ENCODE assay signal across 18 cellular contexts in genomic region chr6:52143551-52143950, GRCh38. TPM values are rescaled to one million over a fixed set of nuclear protein-coding genes. Genes with fewer than 3 reads are reported as not detected.
DNase-seq lines count a peak whose midpoint lies in the region; ATAC-seq and TF ChIP-seq lines count a peak whose summit lies in the region.
"Had no signal": no experiment of that assay in that cellular context is flagged by ENCODE, and none has a peak within 500 bp of the region (broad histone marks: within the 10 kb centered on the region; RNA-seq: fewer than 3 reads in every experiment).

No MANE protein-coding gene starts in this region.

- H3K4me2 ChIP-seq in trophoblast cell (ENCODE audit: low read length), result no peak overlapping the region
- H3K4me2 ChIP-seq in mammary epithelial cell (ENCODE audit: insufficient read depth, low read depth, low read length), result no peak overlapping the region
- H3K4me2 ChIP-seq: A549, BLaER1 had no signal

- no peak for ATAC-seq in HG02759 (IDR thresholded peaks at IDR 0.05; ENCODE audit: unreplicated experiment)
- ATAC-seq: A549, GM12878 had no signal

- no peak overlapping the region for H2AK5ac ChIP-seq in trophoblast cell (ENCODE audit: low read length)

- no peak overlapping the region for H3K4ac ChIP-seq in trophoblast cell (ENCODE audit: low read depth, low read length)

- H4K12ac ChIP-seq in trophoblast cell (ENCODE audit: low read depth, low read length), result no peak overlapping the region

- no peak overlapping the region for H2BK5ac ChIP-seq in trophoblast cell (ENCODE audit: low read depth, low read length, poor library complexity)

- in situ Hi-C loops in mammary epithelial cell (cut with MboI; ENCODE audit: low sequenced_read_pairs in 2 of 2), result no loop called here

- H3K79me2 ChIP-seq in trophoblast cell (ENCODE audit: control insufficient read depth, insufficient read depth, low read length, poor library complexity) (no peaks in the 10 kb centered on the region), mammary epithelial cell (ENCODE audit: insufficient read depth, low read length) (no peaks in the 10 kb centered on the region)

- no peak overlapping the region for H2BK120ac ChIP-seq in trophoblast cell (ENCODE audit: insufficient read depth, low read length, poor library complexity)

- H2BK12ac ChIP-seq in trophoblast cell (ENCODE audit: low read length), result no peak overlapping the region

- intact Hi-C loops in tibial artery (cut with DNase I; ENCODE audit: low total_unique reads), result no loop called here
- intact Hi-C loops in mammary epithelial cell (cut with micrococcal nuclease), result no loop called here

- H3K79me1 ChIP-seq in trophoblast cell (ENCODE audit: low read length), result no peaks in the 10 kb centered on the region

- BruUV-seq in mammary epithelial cell (replicated peaks; lab: Mats Ljungman, UMichigan), result no TSS peak

- H2AFZ ChIP-seq in trophoblast cell (ENCODE audit: insufficient read depth, low read length, poor library complexity), result no peak overlapping the region
- no peak overlapping the region for H2AFZ ChIP-seq in mammary epithelial cell (ENCODE audit: low read depth, low read length)

- H3K4me3 ChIP-seq in trophoblast cell (ENCODE audit: low read depth, low read length) (no peak overlapping the region), skeletal muscle cell (ENCODE audit: low read depth, low read length) (no peak overlapping the region), tibial artery (no peak overlapping the region), mammary epithelial cell (replicated peaks in 1 of 3; ENCODE audit: insufficient read depth in 1 of 3, low read depth in 2 of 3, low read length in 3 of 3) (no peak overlapping the region)
- H3K4me3 ChIP-seq: A549, BLaER1, GM12878, HAP-1 had no signal

- H3K27me3 ChIP-seq in trophoblast cell (ENCODE audit: insufficient read depth, low read length) (no peaks in the 10 kb centered on the region), tibial artery (no peaks in the 10 kb centered on the region), mammary epithelial cell (ENCODE audit: insufficient read depth, low read length) (peaks cover 5% of the 10 kb centered on the region)
- H3K27me3 ChIP-seq: BLaER1 had no signal

- no peak overlapping the region for H3K23ac ChIP-seq in trophoblast cell (ENCODE audit: low read length)

- dilution Hi-C loops in mammary epithelial cell (cut with HindIII; ENCODE audit: low sequenced_read_pairs), result no loop called here

- peak overlapping the region; percentile 9 for H3K9ac ChIP-seq in trophoblast cell (ENCODE audit: low read length)
- H3K9ac ChIP-seq in mammary epithelial cell (ENCODE audit: insufficient read depth, low read length), result no peak overlapping the region
- H3K9ac ChIP-seq: BLaER1 had no signal

- WGBS in trophoblast cell (ENCODE audit: extremely low coverage, insufficient coverage, insufficient read length), result no CpG with 5 or more reads among the region's 4 CpGs
- 74% methylated on average over 4 of the region's 4 CpGs for WGBS in mammary epithelial cell (ENCODE audit: low coverage, missing lambda C conversion rate)

- H3K36me3 ChIP-seq in trophoblast cell (ENCODE audit: control insufficient read depth in 1 of 2, insufficient read depth in 2 of 2, low read length in 2 of 2) (no peaks in the 10 kb centered on the region), tibial artery (no peaks in the 10 kb centered on the region), mammary epithelial cell (ENCODE audit: insufficient read depth, low read length) (no peaks in the 10 kb centered on the region)
- H3K36me3 ChIP-seq: BLaER1, HAP-1 had no signal

- DNase-seq in LHCN-M2 (ENCODE audit: low read depth) (peak; percentile 82), myocyte (ENCODE audit: low read depth) (peak; percentile 89), trophoblast cell (no peak), skeletal muscle cell (ENCODE audit: low read depth) (peak; percentile 36), tibial artery (no peak), mammary epithelial cell (no peak)
- DNase-seq: CD4-positive, alpha-beta memory T cell; DMS153; DMS79 had no signal

- TF ChIP-seq CTCF in tibial artery (IDR thresholded peaks at IDR 0.05), result no peak
- TF ChIP-seq CTCF in mammary epithelial cell (conservative IDR thresholded peaks at IDR 0.05 in 1 of 2, IDR thresholded peaks at IDR 0.05 in 1 of 2; ENCODE audit: extremely low read depth in 1 of 2, insufficient read depth in 1 of 2, low read depth in 1 of 2, low read length in 2 of 2), result no peak

- H4K91ac ChIP-seq in trophoblast cell (ENCODE audit: low read depth, low read length), result no peak overlapping the region

- CTCF ChIA-PET in mammary epithelial cell (lab: Charles Lee; ENCODE audit: low non-redundant PET), result no interaction called here

- no peak overlapping the region for H3K14ac ChIP-seq in trophoblast cell (ENCODE audit: low read length)

- no peaks in the 10 kb centered on the region for H4K20me1 ChIP-seq in mammary epithelial cell (ENCODE audit: insufficient read depth, low read length)
- H4K20me1 ChIP-seq: BLaER1 had no signal

- H3K27ac ChIP-seq in trophoblast cell (ENCODE audit: low read depth, low read length) (no peak overlapping the region), tibial artery (no peak overlapping the region), mammary epithelial cell (ENCODE audit: insufficient read depth, low read depth, low read length) (no peak overlapping the region)
- H3K27ac ChIP-seq: 22Rv1, A549, BLaER1 had no signal

- H3K9me3 ChIP-seq in trophoblast cell (ENCODE audit: insufficient read depth, low read depth, low read length) (no peaks in the 10 kb centered on the region), tibial artery (no peaks in the 10 kb centered on the region), mammary epithelial cell (replicated peaks; ENCODE audit: insufficient read depth, low read length) (no peaks in the 10 kb centered on the region)
- H3K9me3 ChIP-seq: A549, BLaER1, HAP-1 had no signal

- H4K8ac ChIP-seq in trophoblast cell (ENCODE audit: low read depth, low read length), result no peak overlapping the region

- no peak overlapping the region for H3K18ac ChIP-seq in trophoblast cell (ENCODE audit: low read length)

- H3K4me1 ChIP-seq in trophoblast cell (ENCODE audit: control insufficient read depth in 1 of 2, insufficient read depth in 2 of 2, low read length in 2 of 2) (no peaks in the 10 kb centered on the region), tibial artery (peaks cover 0 to 15% (median 15%) of the 10 kb centered on the region in 4 donors), mammary epithelial cell (ENCODE audit: insufficient read depth, low read length) (no peaks in the 10 kb centered on the region)
- H3K4me1 ChIP-seq: A549, BLaER1, HAP-1 had no signal

RNA-seq across cellular contexts. Expression of gene IL17A, which starts 42.6 kb away (rescaled TPM):
- total RNA-seq in LHCN-M2 (2014; rRNA removed) (not detected in 2 replicates), myocyte (not detected in 2 replicates), mammary epithelial cell (not detected)
- not detected for polyA plus RNA-seq in LHCN-M2 (2012)
- not detected for polyA plus RNA-seq in myocyte (2012)
- polyA plus RNA-seq in trophoblast cell (2013), result not detected in 2 replicates
- polyA plus RNA-seq in mammary epithelial cell, result not detected
- polyA minus RNA-seq in mammary epithelial cell, result not detected
- total RNA-seq: CD4-positive, alpha-beta memory T cell; GM12878; H4; HT1080 had no signal
- polyA plus RNA-seq: A549, CD14-positive monocyte, GM12878 had no signal

RNA-seq across cellular contexts. Expression of gene PKHD1, which starts 56.1 kb away (rescaled TPM):
- total RNA-seq in LHCN-M2 (2014; rRNA removed), result under 0.01 and 0.11 TPM in 2 replicates
- under 0.01 TPM for polyA plus RNA-seq in LHCN-M2 (2012)
- total RNA-seq in myocyte, result 3.6 and 4.4 TPM in 2 replicates
- 0.77 TPM for polyA plus RNA-seq in myocyte (2012)
- 0.01 TPM in 2 replicates for polyA plus RNA-seq in trophoblast cell (2013)
- total RNA-seq in mammary epithelial cell, result under 1 TPM; under 0.01 to 0.02 TPM
- polyA plus RNA-seq in mammary epithelial cell, result 0.05 TPM
- not detected for polyA minus RNA-seq in mammary epithelial cell
- total RNA-seq: CD4-positive, alpha-beta memory T cell; H4; HT1080 had no signal
- polyA plus RNA-seq: A549; CD14-positive monocyte; CD4-positive, alpha-beta memory T cell had no signal

Comparison
In these comparisons a context has a peak if more than half of its experiments do, and no peak if none do; other contexts are left out.
1. DNase-seq: peak in LHCN-M2 (single experiment), myocyte (single experiment) and skeletal muscle cell (single experiment); none in trophoblast cell (0 of 2), tibial artery (0 of 2) and mammary epithelial cell (single experiment).